Comparison of ENCODE assay signal across 8 cellular contexts in genomic region chr14:102314242-102315011, GRCh38. TPM values are rescaled to one million over a fixed set of nuclear protein-coding genes. Genes with fewer than 3 reads are reported as not detected.
DNase-seq lines count a peak whose midpoint lies in the region; ATAC-seq, FAIRE-seq and TF ChIP-seq lines count a peak whose summit lies in the region.

No MANE protein-coding gene starts in this region.

- H3K9ac ChIP-seq in colonic mucosa (ENCODE audit: low read depth in 2 of 2, low read length in 2 of 2) = peak overlapping the region; percentile 16 to 68

- TF ChIP-seq CTCF in A673 (conservative IDR thresholded peaks at IDR 0.05; ENCODE audit: low read depth, low read length) (peak; percentile 98), colonic mucosa (IDR thresholded peaks at IDR 0.05) (peak; percentile 98), left lung (IDR thresholded peaks at IDR 0.05) (peak; percentile 94 to 96)

- no TSS peak for BruUV-seq in A673 (replicated peaks; lab: Mats Ljungman, UMichigan)

- H3K4me3 ChIP-seq in A673 (ENCODE audit: low read depth, low read length, poor library complexity, severe bottlenecking) (peak overlapping the region; percentile 60), colonic mucosa (peak overlapping the region; percentile 49), left lung (peak overlapping the region; percentile 38 to 53)

- FAIRE-seq in GM18507 (lab: Jason Lieb, UNC) = peak; percentile 78

- peak; percentile 51 for ATAC-seq in HG03066 (IDR thresholded peaks at IDR 0.05; ENCODE audit: low read depth, unreplicated experiment)
- ATAC-seq in left lung = peak; percentile 80

- no peaks in the 10 kb centered on the region for H3K27me3 ChIP-seq in A673 (replicated peaks; ENCODE audit: insufficient read depth, low read depth, low read length, poor library complexity)
- no peaks in the 10 kb centered on the region for H3K27me3 ChIP-seq in colonic mucosa
- H3K27me3 ChIP-seq in left lung = no peaks in the 10 kb centered on the region

- POLR2A ChIA-PET in A673 (lab: Charles Lee; ENCODE audit: low non-redundant PET) = interaction anchor here (0.6 kb wide), 1 partner anchor 254 kb away, joined by 8 read pairs; no protein-coding TSS in a partner anchor

- H3K4me1 ChIP-seq in A673 (ENCODE audit: insufficient read depth, low read length, poor library complexity, severe bottlenecking) (peaks cover 19% of the 10 kb centered on the region), colonic mucosa (peaks cover 3% of the 10 kb centered on the region), left lung (peaks cover 3 to 42% of the 10 kb centered on the region in 2 donors)

- intact Hi-C loops in A673 (cut with micrococcal nuclease; ENCODE audit: unreplicated experiment) (loop anchor here (1.0 to 10.0 kb wide), 6 partner anchors 80 to 610 kb away; no protein-coding TSS in a partner anchor), colonic mucosa (cut with DNase I) (loop anchor here (2.0 to 10.0 kb wide), 2 partner anchors 80 to 350 kb away; partner anchors contain the start of gene DYNC1H1), left lung (cut with DNase I) (loop anchor here in 1 of 2 donors (5.0 kb wide), 1 partner anchor 82 kb away; no protein-coding TSS in a partner anchor)

- CTCF ChIA-PET in A673 (lab: Charles Lee) = interaction anchor here (1.0 to 1.4 kb wide), 6 partner anchors 83 to 607 kb away, joined by 3 to 10 read pairs (median 4); no protein-coding TSS in a partner anchor

- H3K36me3 ChIP-seq in A673 (ENCODE audit: insufficient read depth, low read length, poor library complexity, severe bottlenecking) (no peaks in the 10 kb centered on the region), colonic mucosa (no peaks in the 10 kb centered on the region), left lung (no peaks in the 10 kb centered on the region)

- peak; percentile 87 for DNase-seq in A673 (ENCODE audit: low spot score)
- DNase-seq in GM18507 (ENCODE audit: extremely low spot score, insufficient read length, low read depth) = peak; percentile 65
- peak; percentile 78 for DNase-seq in NCI-H2227 treated with DMSO at 0.1 percent for 48 hours (lab: John Stamatoyannopoulos, UW)
- DNase-seq in activated CD4-positive, alpha-beta T cell treated with anti-CD3 and anti-CD28 coated beads for 24 hours (ENCODE audit: low read depth in 2 of 2) = peak; percentile 70 to 74
- peak; percentile 88 for DNase-seq in colonic mucosa
- DNase-seq in left lung = peak; percentile 89 to 97
- DNase-seq in stimulated activated CD4-positive, alpha-beta T cell treated with anti-CD3 and anti-CD28 coated beads, Interleukin-1b, Interleukin-23, amount 100 ng/mL, for 48 hours = peak; percentile 82

- no peaks in the 10 kb centered on the region for H3K9me3 ChIP-seq in A673 (ENCODE audit: low read depth, low read length, poor library complexity, severe bottlenecking)
- no peaks in the 10 kb centered on the region for H3K9me3 ChIP-seq in colonic mucosa
- no peaks in the 10 kb centered on the region for H3K9me3 ChIP-seq in left lung

- H3K27ac ChIP-seq in A673 (ENCODE audit: low read depth, low read length, poor library complexity, severe bottlenecking) (no peak overlapping the region), colonic mucosa (no peak overlapping the region), left lung (peak overlapping the region in 1 of 2 donors; percentile 23)

RNA-seq across cellular contexts. Expression of gene ZNF839, which starts 5.1 kb away (rescaled TPM):
- total RNA-seq in A673 (2021) (13.5 and 16.0 TPM in 2 replicates), colonic mucosa (10 to 100 TPM in 1 of 2 donors, 1 to 10 TPM in 1; 7.2 to 11.0 TPM), left lung (1 to 10 TPM; 8.8 to 9.4 TPM)

RNA-seq across cellular contexts. Expression of gene MOK, which starts 9.5 kb away (rescaled TPM):
- total RNA-seq in A673 (2021) (27.4 and 29.1 TPM in 2 replicates), colonic mucosa (1 to 10 TPM; 4.8 to 6.9 TPM), left lung (10 to 100 TPM in 1 of 2 donors, 1 to 10 TPM in 1; 8.7 to 10.1 TPM)

RNA-seq across cellular contexts. Expression of gene CINP, which starts 48.3 kb away (rescaled TPM):
- 46.6 and 48.2 TPM in 2 replicates for total RNA-seq in A673 (2021)
- total RNA-seq in colonic mucosa = 10 to 100 TPM; 29.5 to 43.2 TPM
- 10 to 100 TPM; 32.1 to 35.5 TPM for total RNA-seq in left lung

RNA-seq across cellular contexts. Expression of gene TECPR2, which starts 48.3 kb away (rescaled TPM):
- total RNA-seq in A673 (2021) (21.7 and 22.1 TPM in 2 replicates), colonic mucosa (10 to 100 TPM; 16.5 to 18.2 TPM), left lung (10 to 100 TPM; 26.1 to 30.1 TPM)
